In genomic region chr1:204692852-204693356, GRCh38 we compare ENCODE assay signal across 2 cellular contexts.
TF ChIP-seq lines count a peak whose summit lies in the region.

No MANE protein-coding gene starts in this region.

TF ChIP-seq in HepG2, 621 proteins besides CTCF, POLR2A, EP300 and RAD21:
- TF ChIP-seq THAP7 (CRISPR knock-in tag; IDR thresholded peaks at IDR 0.05), result no peak
- no peak for TF ChIP-seq KIAA2018 (CRISPR knock-in tag; IDR thresholded peaks at IDR 0.05; ENCODE audit: borderline replicate concordance)
- TF ChIP-seq ZNF276 (CRISPR knock-in tag; IDR thresholded peaks at IDR 0.05; ENCODE audit: low read depth), result 0 out of 2 replicates have a peak, but pooled peaks have one; percentile 32
TF ChIP-seq in HepG2: peak in this region for 1.

TF ChIP-seq in WTC11, 78 proteins besides CTCF, POLR2A, EP300 and RAD21 (continued from another document):
- TF ChIP-seq FOXP4 (CRISPR knock-in tag; IDR thresholded peaks at IDR 0.05) (no peak), FOXP1 (CRISPR knock-in tag; IDR thresholded peaks at IDR 0.05; ENCODE audit: borderline replicate concordance) (no peak), ZMAT4 (CRISPR knock-in tag; IDR thresholded peaks at IDR 0.05) (no peak), MAX (CRISPR knock-in tag; IDR thresholded peaks at IDR 0.05) (no peak), AR (CRISPR knock-in tag; IDR thresholded peaks at IDR 0.05) (no peak)
